Comparison of ENCODE assay signal across 28 cellular contexts in genomic region chr14:94623422-94623809, GRCh38. TPM values are rescaled to one million over a fixed set of nuclear protein-coding genes. Genes with fewer than 3 reads are reported as not detected.
"Had no signal": no experiment of that assay in that cellular context is flagged by ENCODE, and none has a peak within 500 bp of the region (broad histone marks: within the 10 kb centered on the region; RNA-seq: fewer than 3 reads in every experiment).

No MANE protein-coding gene starts in this region.

- H3K4me1 ChIP-seq: heart left ventricle, left lung, lower lobe of right lung, neural progenitor cell, right atrium auricular region, testis, thyroid gland, transverse colon, upper lobe of right lung had no signal

- H3K4me3 ChIP-seq: heart left ventricle, left lung, lower lobe of right lung, neural progenitor cell, ovary, right atrium auricular region, right lobe of liver, testis, thyroid gland, transverse colon, upper lobe of right lung had no signal

- H2AFZ ChIP-seq: neural progenitor cell had no signal

- H3K9me3 ChIP-seq: ovary, right lobe of liver, testis, thyroid gland had no signal

- H3K9ac ChIP-seq: neural progenitor cell had no signal

- H3K27me3 ChIP-seq: neural progenitor cell, ovary, right atrium auricular region, right lobe of liver, testis, thyroid gland, transverse colon, upper lobe of right lung had no signal

- DNase-seq: heart left ventricle; hypothalamus; immature natural killer cell; kidney; left colon; left lung; lower lobe of right lung; mammary epithelial cell; mesenchymal stem cell; naive B cell; natural killer cell; nephron progenitor cell; ovary; small intestine; stimulated activated CD4-positive, alpha-beta T cell treated with anti-CD3 and anti-CD28 coated beads, Interleukin-1b, Interleukin-23, amount 100 ng/mL, for 48 hours; stimulated activated CD4-positive, alpha-beta T cell treated with anti-CD3 and anti-CD28 coated beads, Interleukin-2, amount 100 ng/mL, for 48 hours; stimulated activated CD4-positive, alpha-beta T cell treated with anti-CD3 and anti-CD28 coated beads, Interleukin-4, amount 100 ng/mL, for 4 hours; stimulated activated CD8-positive, alpha-beta memory T cell treated with anti-CD3 and anti-CD28 coated beads, Interleukin-4, amount 100 ng/mL, for 48 hours; stimulated activated naive CD4-positive, alpha-beta T cell treated with Interleukin-2 at 50 U/mL for 16 hours; stimulated activated naive CD8-positive, alpha-beta T cell treated with anti-CD3 and anti-CD28 coated beads, Interleukin-15, amount 100 ng/mL, for 72 hours; substantia nigra; testis; thyroid gland; transverse colon; upper lobe of right lung had no signal

- H3K36me3 ChIP-seq: heart left ventricle, left lung, lower lobe of right lung, neural progenitor cell, ovary, thyroid gland, transverse colon, upper lobe of right lung had no signal

- H3K4me2 ChIP-seq: neural progenitor cell had no signal

- H3K27ac ChIP-seq: heart left ventricle, left lung, lower lobe of right lung, neural progenitor cell, ovary, right atrium auricular region, right lobe of liver, testis, thyroid gland, transverse colon, upper lobe of right lung had no signal

RNA-seq across cellular contexts. Expression of gene SERPINA3, which starts 11.2 kb away (rescaled TPM):
- total RNA-seq: natural killer cell had no signal
- polyA plus RNA-seq: immature natural killer cell had no signal

RNA-seq across cellular contexts. Expression of gene SERPINA5, which starts 42.2 kb away (rescaled TPM):
- total RNA-seq: natural killer cell had no signal
- polyA plus RNA-seq: immature natural killer cell had no signal
